ENCODE assay signal across 8 cellular contexts in genomic region chr4:70505152-70505748, GRCh38. TPM values are rescaled to one million over a fixed set of nuclear protein-coding genes. Genes with fewer than 3 reads are reported as not detected.
DNase-seq lines count a peak whose midpoint lies in the region; ATAC-seq and TF ChIP-seq lines count a peak whose summit lies in the region.

No MANE protein-coding gene starts in this region.

- intact Hi-C loops in heart left ventricle (cut with DNase I), result loop anchor here in 3 of 10 donors (5.0 to 10.0 kb wide), 3 partner anchors 810 to 820 kb away; no protein-coding TSS in a partner anchor

- H3K36me3 ChIP-seq in RWPE2 (ENCODE audit: low read depth), result no peaks in the 10 kb centered on the region
- no peaks in the 10 kb centered on the region for H3K36me3 ChIP-seq in heart left ventricle

- H3K4me1 ChIP-seq in RWPE2 (ENCODE audit: insufficient read depth, poor library complexity, severe bottlenecking) (no peaks in the 10 kb centered on the region), heart left ventricle (no peaks in the 10 kb centered on the region)

- TF ChIP-seq POLR2A in heart left ventricle (IDR thresholded peaks at IDR 0.05), result no peak

- DNase-seq in Daoy (ENCODE audit: low read depth), result peak; percentile 42
- no peak for DNase-seq in RWPE2 (ENCODE audit: low spot score)
- DNase-seq in activated naive CD4-positive, alpha-beta T cell treated with anti-CD3 and anti-CD28 coated beads, Interleukin-2, amount 50 U/mL, for 16 hours, result peak; percentile 48
- peak in 3 of 5 donors; percentile 16 to 60 (median 25) for DNase-seq in heart left ventricle
- DNase-seq in retina, result peak; percentile 56
- no peak for DNase-seq in NCI-H2107 (lab: John Stamatoyannopoulos, UW)

- H3K27ac ChIP-seq in RWPE2 (ENCODE audit: poor library complexity, severe bottlenecking) (no peak overlapping the region), heart left ventricle (no peak overlapping the region)

- TF ChIP-seq CTCF in RWPE2 (IDR thresholded peaks at IDR 0.05; ENCODE audit: poor library complexity, severe bottlenecking), result peak; percentile 96
- TF ChIP-seq CTCF in heart left ventricle (IDR thresholded peaks at IDR 0.05), result peak; percentile 49 to 86 (median 70)

- H3K27me3 ChIP-seq in RWPE2 (ENCODE audit: insufficient read depth, poor library complexity, severe bottlenecking) (no peaks in the 10 kb centered on the region), heart left ventricle (peaks cover 0 to 2% (median 0%) of the 10 kb centered on the region in 9 donors)

- 3 to 8% (median 4%) methylated on average over 7 of the region's 7 CpGs for WGBS in heart left ventricle, 4 donors

- H3K4me3 ChIP-seq in RWPE2 (ENCODE audit: severe bottlenecking) (no peak overlapping the region), heart left ventricle (no peak overlapping the region)

- ATAC-seq in GM19467 (IDR thresholded peaks at IDR 0.05; ENCODE audit: unreplicated experiment), result peak; percentile 94
- peak; percentile 92 for ATAC-seq in HG03521 (IDR thresholded peaks at IDR 0.05; ENCODE audit: unreplicated experiment)
- ATAC-seq in RWPE2 (ENCODE audit: low read depth), result peak; percentile 76; the same call in 2 of the 3 replicates
- no peak for ATAC-seq in heart left ventricle

- H3K9me3 ChIP-seq in RWPE2 (ENCODE audit: severe bottlenecking) (no peaks in the 10 kb centered on the region), heart left ventricle (no peaks in the 10 kb centered on the region)

RNA-seq across cellular contexts. Expression of gene AMTN, which starts 13.1 kb away (rescaled TPM):
- total RNA-seq in Daoy (2014; rRNA removed; shearing (Covaris generic)), result 98.3 and 106 TPM in 2 replicates
- not detected for total RNA-seq in heart left ventricle
- not detected for polyA plus RNA-seq in heart left ventricle

RNA-seq across cellular contexts. Expression of gene MUC7, which starts 33.3 kb away (rescaled TPM):
- not detected in 2 replicates for total RNA-seq in Daoy (2014; rRNA removed; shearing (Covaris generic))
- not detected for total RNA-seq in heart left ventricle
- not detected for polyA plus RNA-seq in heart left ventricle

Comparison
In these comparisons a context has a peak if more than half of its experiments do, and no peak if none do; other contexts are left out.
1. DNase-seq: peak in Daoy (single experiment), activated naive CD4-positive, alpha-beta T cell treated with anti-CD3 and anti-CD28 coated beads, Interleukin-2, amount 50 U/mL, for 16 hours (single experiment), heart left ventricle (3 of 5) and retina (single experiment); none in RWPE2 (single experiment) and NCI-H2107 (single experiment).
2. ATAC-seq: peak in GM19467 (single experiment), HG03521 (single experiment) and RWPE2 (single experiment); none in heart left ventricle (0 of 4).
3. RNA of gene AMTN, which starts 13.1 kb away (total RNA-seq): 98.3 to 106 TPM in Daoy; not detected in heart left ventricle; every median in the first group is over 10 times any median in the second.